Comparison of ENCODE assay signal across 9 cellular contexts in genomic region chr2:8202139-8202538, GRCh38.
DNase-seq lines count a peak whose midpoint lies in the region; ATAC-seq and TF ChIP-seq lines count a peak whose summit lies in the region.
"Had no signal": no experiment of that assay in that cellular context is flagged by ENCODE, and none has a peak within 500 bp of the region (broad histone marks: within the 10 kb centered on the region; RNA-seq: fewer than 3 reads in every experiment).

No MANE protein-coding gene starts in this region.

- H3K27me3 ChIP-seq in brain microvascular endothelial cell (replicated peaks) (no peaks in the 10 kb centered on the region), suprapubic skin (no peaks in the 10 kb centered on the region)
- H3K27me3 ChIP-seq: pancreas had no signal

- TF ChIP-seq EP300 in suprapubic skin (IDR thresholded peaks at IDR 0.05), result no peak

- TF ChIP-seq POLR2A in suprapubic skin (IDR thresholded peaks at IDR 0.05), result no peak

- 63% methylated on average over 7 of the region's 7 CpGs for WGBS in suprapubic skin

- no peak overlapping the region for H3K4me3 Mint-ChIP-seq in activated CD4-positive, alpha-beta memory T cell treated with anti-CD3 and anti-CD28 coated beads for 36 hours

- in situ Hi-C loops in GM13977 (cut with MboI; ENCODE audit: low pct_unique_long_range_greater_than_20kb, low sequenced_read_pairs, unreplicated experiment) (no loop called here), brain microvascular endothelial cell (cut with HindIII; ENCODE audit: low pct_ligation_motif_present, low sequenced_read_pairs) (no loop called here)

- H3K36me3 ChIP-seq in brain microvascular endothelial cell (replicated peaks) (no peaks in the 10 kb centered on the region), suprapubic skin (no peaks in the 10 kb centered on the region)
- H3K36me3 ChIP-seq: pancreas had no signal

- peak; percentile 87 for ATAC-seq in GM21381 (IDR thresholded peaks at IDR 0.05; ENCODE audit: unreplicated experiment)
- ATAC-seq in HG03521 (IDR thresholded peaks at IDR 0.05; ENCODE audit: unreplicated experiment), result peak; percentile 45

- POLR2A ChIA-PET in activated CD4-positive, alpha-beta memory T cell treated with anti-CD3 and anti-CD28 coated beads for 36 hours (lab: Charles Lee), result no interaction called here

- H3K27ac Mint-ChIP-seq in activated CD4-positive, alpha-beta memory T cell treated with anti-CD3 and anti-CD28 coated beads for 36 hours, result peak overlapping the region; percentile 35

- intact Hi-C loops in activated CD4-positive, alpha-beta memory T cell treated with anti-CD3 and anti-CD28 coated beads for 36 hours (cut with micrococcal nuclease), result no loop called here

- H3K27me3 Mint-ChIP-seq in activated CD4-positive, alpha-beta memory T cell treated with anti-CD3 and anti-CD28 coated beads for 36 hours, result no peaks in the 10 kb centered on the region

- DNase-seq in GM13977 (ENCODE audit: low spot score) (peak; percentile 74), brain microvascular endothelial cell (no peak), suprapubic skin (ENCODE audit: low spot score in 2 of 2) (no peak)
- no peak for DNase-seq in activated CD4-positive, alpha-beta memory T cell treated with anti-CD3 and anti-CD28 coated beads for 36 hours
- no peak for DNase-seq in activated CD4-positive, alpha-beta T cell treated with anti-CD3 and anti-CD28 coated beads, Interleukin-2, amount 50 U/mL, for 48 hours
- DNase-seq in activated CD4-positive, CD25-positive, alpha-beta regulatory T cell treated with anti-CD3 and anti-CD28 coated beads, Interleukin-2, amount 50 U/mL, for 72 hours, result no peak
- DNase-seq: pancreas had no signal

- CTCF ChIA-PET in activated CD4-positive, alpha-beta memory T cell treated with anti-CD3 and anti-CD28 coated beads for 36 hours (lab: Charles Lee), result no interaction called here

- peaks cover 11% of the 10 kb centered on the region for H3K9me3 Mint-ChIP-seq in activated CD4-positive, alpha-beta memory T cell treated with anti-CD3 and anti-CD28 coated beads for 36 hours

- H3K27ac ChIP-seq in brain microvascular endothelial cell (no peak overlapping the region), suprapubic skin (no peak overlapping the region)
- H3K27ac ChIP-seq: pancreas had no signal

- H3K9me3 ChIP-seq in suprapubic skin, result no peaks in the 10 kb centered on the region
- H3K9me3 ChIP-seq: pancreas had no signal

- peaks cover 5% of the 10 kb centered on the region for H3K36me3 Mint-ChIP-seq in activated CD4-positive, alpha-beta memory T cell treated with anti-CD3 and anti-CD28 coated beads for 36 hours

- peaks cover 6% of the 10 kb centered on the region for H3K4me1 Mint-ChIP-seq in activated CD4-positive, alpha-beta memory T cell treated with anti-CD3 and anti-CD28 coated beads for 36 hours (ENCODE audit: low read depth)

- no peak overlapping the region for H3K4me3 ChIP-seq in brain microvascular endothelial cell (ENCODE audit: low read depth, low read length)
- H3K4me3 ChIP-seq in suprapubic skin, result no peak overlapping the region
- H3K4me3 ChIP-seq: pancreas had no signal

- TF ChIP-seq CTCF in GM13977 (IDR thresholded peaks at IDR 0.05; ENCODE audit: extremely low read depth, insufficient read depth, missing control alignments), result no peak
- TF ChIP-seq CTCF in brain microvascular endothelial cell (IDR thresholded peaks at IDR 0.05; ENCODE audit: low read depth, low read length, missing control alignments), result no peak
- TF ChIP-seq CTCF in suprapubic skin (IDR thresholded peaks at IDR 0.05), result no peak

- no peaks in the 10 kb centered on the region for H3K4me1 ChIP-seq in suprapubic skin
- H3K4me1 ChIP-seq: pancreas had no signal
